Comparison of ENCODE assay signal across 29 cellular contexts in genomic region chr6:79712616-79713015, GRCh38.
"Had no signal": no experiment of that assay in that cellular context is flagged by ENCODE, and none has a peak within 500 bp of the region (broad histone marks: within the 10 kb centered on the region; RNA-seq: fewer than 3 reads in every experiment).

No MANE protein-coding gene starts in this region.

- FAIRE-seq: kidney, pancreas, small intestine, urothelium cell line had no signal

- H3K4me3 Mint-ChIP-seq: immature natural killer cell; naive B cell; natural killer cell; nephron progenitor cell; neural progenitor cell; stimulated activated memory B cell treated with anti-CD40 and anti-IgM and Interleukin-4, amounts not matched to agents 10 μg/mL and 1 μg/mL and 100 μg/mL, for 72 hours; stimulated activated naive CD8-positive, alpha-beta T cell treated with anti-CD3 and anti-CD28 coated beads, Interleukin-15, amount 100 ng/mL, for 72 hours had no signal

- H3K27me3 ChIP-seq: left lung, neural progenitor cell, pancreas, testis, thyroid gland had no signal

- H3K27ac ChIP-seq: left lung, lower lobe of right lung, neural progenitor cell, pancreas, testis, thyroid gland, upper lobe of right lung had no signal

- ATAC-seq: left colon; left lung; lower lobe of right lung; natural killer cell; pancreas; right cardiac atrium; sciatic nerve; stimulated activated memory B cell treated with anti-CD40 and anti-IgM and Interleukin-4, amounts not matched to agents 10 μg/mL and 1 μg/mL and 100 μg/mL, for 72 hours; stimulated activated naive CD8-positive, alpha-beta T cell treated with anti-CD3 and anti-CD28 coated beads, Interleukin-15, amount 100 ng/mL, for 72 hours; upper lobe of right lung had no signal

- H3K27ac Mint-ChIP-seq: immature natural killer cell; naive B cell; natural killer cell; nephron progenitor cell; neural progenitor cell; stimulated activated memory B cell treated with anti-CD40 and anti-IgM and Interleukin-4, amounts not matched to agents 10 μg/mL and 1 μg/mL and 100 μg/mL, for 72 hours; stimulated activated naive CD8-positive, alpha-beta T cell treated with anti-CD3 and anti-CD28 coated beads, Interleukin-15, amount 100 ng/mL, for 72 hours had no signal

- H3K9me3 Mint-ChIP-seq: naive B cell; natural killer cell; nephron progenitor cell; neural progenitor cell; stimulated activated memory B cell treated with anti-CD40 and anti-IgM and Interleukin-4, amounts not matched to agents 10 μg/mL and 1 μg/mL and 100 μg/mL, for 72 hours; stimulated activated naive CD8-positive, alpha-beta T cell treated with anti-CD3 and anti-CD28 coated beads, Interleukin-15, amount 100 ng/mL, for 72 hours had no signal

- H3K36me3 Mint-ChIP-seq: immature natural killer cell; naive B cell; natural killer cell; neural progenitor cell; stimulated activated memory B cell treated with anti-CD40 and anti-IgM and Interleukin-4, amounts not matched to agents 10 μg/mL and 1 μg/mL and 100 μg/mL, for 72 hours had no signal

- H3K4me1 Mint-ChIP-seq: immature natural killer cell; naive B cell; natural killer cell; stimulated activated memory B cell treated with anti-CD40 and anti-IgM and Interleukin-4, amounts not matched to agents 10 μg/mL and 1 μg/mL and 100 μg/mL, for 72 hours had no signal

- H3K9me3 ChIP-seq: left lung, lower lobe of right lung, pancreas, prostate gland, spleen, testis, thyroid gland, upper lobe of right lung had no signal

- H3K36me3 ChIP-seq: left lung, lower lobe of right lung, neural progenitor cell, pancreas, prostate gland, spleen, thyroid gland, upper lobe of right lung had no signal

- H3K27me3 Mint-ChIP-seq: stimulated activated naive CD8-positive, alpha-beta T cell treated with anti-CD3 and anti-CD28 coated beads, Interleukin-15, amount 100 ng/mL, for 72 hours had no signal

- DNase-seq: hypothalamus; immature natural killer cell; kidney; left colon; left lung; lower lobe of right lung; mammary epithelial cell; mesenchymal stem cell; naive B cell; natural killer cell; nephron progenitor cell; pancreas; retina; right cardiac atrium; small intestine; spleen; stimulated activated CD4-positive, alpha-beta T cell treated with anti-CD3 and anti-CD28 coated beads, Interleukin-4, amount 100 ng/mL, for 24 hours; stimulated activated naive CD4-positive, alpha-beta T cell treated with Interleukin-2 at 50 U/mL for 16 hours; stimulated activated naive CD8-positive, alpha-beta T cell treated with anti-CD3 and anti-CD28 coated beads, Interleukin-15, amount 100 ng/mL, for 72 hours; substantia nigra; testis; trophoblast cell; upper lobe of right lung had no signal

- H3K4me3 ChIP-seq: left lung, lower lobe of right lung, neural progenitor cell, pancreas, prostate gland, spleen, testis, thyroid gland, upper lobe of right lung had no signal

- H3K4me1 ChIP-seq: left lung, lower lobe of right lung, spleen, testis, upper lobe of right lung had no signal
